12 cellular contexts compared by ENCODE assay signal in the genomic region with DNA sequence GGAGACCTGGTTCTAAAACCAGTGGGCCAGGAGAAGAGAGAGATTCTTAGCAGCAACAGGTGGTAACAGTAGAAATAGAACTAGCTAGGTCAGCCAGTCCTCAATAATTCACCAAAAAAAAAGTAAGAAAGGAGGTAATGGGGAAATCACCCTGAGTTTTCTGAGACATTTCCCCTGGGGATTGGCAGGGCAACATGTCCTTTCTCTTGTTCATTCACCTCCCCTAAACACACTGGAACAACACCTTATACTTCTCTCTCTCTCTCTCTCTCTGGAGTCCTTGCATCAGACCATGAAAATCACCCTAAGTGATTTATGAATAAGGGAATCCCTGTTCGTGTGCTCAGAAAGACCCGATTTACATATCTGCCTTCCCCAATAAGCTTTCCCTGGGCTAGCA.
DNase-seq lines count a peak whose midpoint lies in the region; ATAC-seq and TF ChIP-seq lines count a peak whose summit lies in the region.
"Had no signal": no experiment of that assay in that cellular context is flagged by ENCODE, and none has a peak within 500 bp of the region (broad histone marks: within the 10 kb centered on the region; RNA-seq: fewer than 3 reads in every experiment).

No MANE protein-coding gene starts in this region.

- H3K9me3 ChIP-seq in CD8-positive, alpha-beta memory T cell (ENCODE audit: low read length) = no peaks in the 10 kb centered on the region

- H3K27me3 ChIP-seq in CD8-positive, alpha-beta memory T cell (ENCODE audit: insufficient read depth, low read length, poor library complexity, severe bottlenecking) = no peaks in the 10 kb centered on the region

- no peak for TF ChIP-seq CTCF in activated B cell treated with CpG ODN at 0.5 μM for 24 hours (IDR thresholded peaks at IDR 0.05)

- peaks cover 31% of the 10 kb centered on the region for H3K36me3 ChIP-seq in CD8-positive, alpha-beta memory T cell (ENCODE audit: insufficient read depth, low read length)

- ATAC-seq in GM18907 (IDR thresholded peaks at IDR 0.05; ENCODE audit: unreplicated experiment) (peak; percentile 76), HG02870 (IDR thresholded peaks at IDR 0.05; ENCODE audit: unreplicated experiment) (peak; percentile 63), activated B cell treated with CpG ODN at 0.5 μM for 24 hours (ENCODE audit: low read depth) (peak; percentile 89), left colon (no peak)
- ATAC-seq: sciatic nerve had no signal

- H3K36me3 Mint-ChIP-seq in CD8-positive, alpha-beta memory T cell = peaks cover 32 to 91% (median 39%) of the 10 kb centered on the region in 3 donors
- peaks cover 76% of the 10 kb centered on the region for H3K36me3 Mint-ChIP-seq in activated B cell treated with CpG ODN at 0.5 μM for 24 hours (ENCODE audit: low read depth)

- CTCF ChIA-PET in CD8-positive, alpha-beta memory T cell (lab: Charles Lee) = interaction anchor here (1.3 kb wide), 1 partner anchor 10 kb away, joined by 3 read pairs; no protein-coding TSS in a partner anchor
- CTCF ChIA-PET in activated B cell treated with CpG ODN at 0.5 μM for 24 hours (lab: Charles Lee) = no interaction called here

- no peak overlapping the region for H3K27ac ChIP-seq in CD8-positive, alpha-beta memory T cell (ENCODE audit: low read depth, low read length)

- H3K4me1 Mint-ChIP-seq in CD8-positive, alpha-beta memory T cell = peaks cover 59 to 83% (median 80%) of the 10 kb centered on the region in 3 donors
- peaks cover 29% of the 10 kb centered on the region for H3K4me1 Mint-ChIP-seq in activated B cell treated with CpG ODN at 0.5 μM for 24 hours

- no peak for DNase-seq in CD8-positive, alpha-beta memory T cell
- no peak for DNase-seq in activated B cell treated with CpG ODN at 0.5 μM for 24 hours
- no peak for DNase-seq in DMS114 treated with DMSO at 0.1 percent for 48 hours (lab: John Stamatoyannopoulos, UW; ENCODE audit: unreplicated experiment)
- no peak for DNase-seq in DMS79 treated with DMSO at 0.1 percent for 48 hours (lab: John Stamatoyannopoulos, UW)
- no peak for DNase-seq in left colon
- no peak for DNase-seq in stimulated activated naive CD4-positive, alpha-beta T cell treated with Interleukin-2 at 50 U/mL for 16 hours (lab: John Stamatoyannopoulos, UW)
- DNase-seq: DMS153, erythroblast, Karpas-422 had no signal

- intact Hi-C loops in activated B cell treated with CpG ODN at 0.5 μM for 24 hours (cut with micrococcal nuclease) = loop anchor here (2.0 to 5.0 kb wide), 2 partner anchors 34 to 65 kb away; partner anchors contain the start of gene COX7A2L
- intact Hi-C loops in left colon (cut with DNase I, micrococcal nuclease) = no loop called here

- no peaks in the 10 kb centered on the region for H3K9me3 Mint-ChIP-seq in CD8-positive, alpha-beta memory T cell
- no peaks in the 10 kb centered on the region for H3K9me3 Mint-ChIP-seq in activated B cell treated with CpG ODN at 0.5 μM for 24 hours

- no peak overlapping the region for H3K4me3 ChIP-seq in CD8-positive, alpha-beta memory T cell (ENCODE audit: low read length)

- peak overlapping the region in 4 of 7 donors; percentile 40 to 64 (median 50) for H3K4me3 Mint-ChIP-seq in CD8-positive, alpha-beta memory T cell
- H3K4me3 Mint-ChIP-seq in activated B cell treated with CpG ODN at 0.5 μM for 24 hours = peak overlapping the region; percentile 36

- POLR2A ChIA-PET in CD8-positive, alpha-beta memory T cell (lab: Charles Lee) = no interaction called here
- POLR2A ChIA-PET in activated B cell treated with CpG ODN at 0.5 μM for 24 hours (lab: Charles Lee) = interaction anchor here (0.6 to 0.7 kb wide), 2 partner anchors 13 to 445 kb away, joined by 3 to 5 read pairs; no protein-coding TSS in a partner anchor

- H3K27me3 Mint-ChIP-seq in CD8-positive, alpha-beta memory T cell = no peaks in the 10 kb centered on the region
- H3K27me3 Mint-ChIP-seq in activated B cell treated with CpG ODN at 0.5 μM for 24 hours = no peaks in the 10 kb centered on the region

- peak overlapping the region; percentile 73 to 93 (median 82) for H3K27ac Mint-ChIP-seq in CD8-positive, alpha-beta memory T cell
- peak overlapping the region; percentile 64 for H3K27ac Mint-ChIP-seq in activated B cell treated with CpG ODN at 0.5 μM for 24 hours

- H3K4me1 ChIP-seq in CD8-positive, alpha-beta memory T cell (ENCODE audit: insufficient read depth, low read length) = peaks cover 49% of the 10 kb centered on the region
